Comparison of ENCODE assay signal across 1 cellular context in genomic region chr5:179559280-179560252, GRCh38.
TF ChIP-seq lines count a peak whose summit lies in the region.

No MANE protein-coding gene starts in this region.

TF ChIP-seq in HepG2, 621 proteins besides CTCF, POLR2A, EP300 and RAD21 (continued from another document and continues in another):
- TF ChIP-seq, protein P1, sequence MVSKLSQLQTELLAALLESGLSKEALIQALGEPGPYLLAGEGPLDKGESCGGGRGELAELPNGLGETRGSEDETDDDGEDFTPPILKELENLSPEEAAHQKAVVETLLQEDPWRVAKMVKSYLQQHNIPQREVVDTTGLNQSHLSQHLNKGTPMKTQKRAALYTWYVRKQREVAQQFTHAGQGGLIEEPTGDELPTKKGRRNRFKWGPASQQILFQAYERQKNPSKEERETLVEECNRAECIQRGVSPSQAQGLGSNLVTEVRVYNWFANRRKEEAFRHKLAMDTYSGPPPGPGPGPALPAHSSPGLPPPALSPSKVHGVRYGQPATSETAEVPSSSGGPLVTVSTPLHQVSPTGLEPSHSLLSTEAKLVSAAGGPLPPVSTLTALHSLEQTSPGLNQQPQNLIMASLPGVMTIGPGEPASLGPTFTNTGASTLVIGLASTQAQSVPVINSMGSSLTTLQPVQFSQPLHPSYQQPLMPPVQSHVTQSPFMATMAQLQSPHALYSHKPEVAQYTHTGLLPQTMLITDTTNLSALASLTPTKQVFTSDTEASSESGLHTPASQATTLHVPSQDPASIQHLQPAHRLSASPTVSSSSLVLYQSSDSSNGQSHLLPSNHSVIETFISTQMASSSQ (IDR thresholded peaks at IDR 0.05; ENCODE audit: low read depth) = no peak
- TF ChIP-seq, protein P1 (CRISPR knock-in tag; IDR thresholded peaks at IDR 0.05; ENCODE audit: borderline replicate concordance) = no peak
- TF ChIP-seq CBX2 (IDR thresholded peaks at IDR 0.05; ENCODE audit: low read depth, low read length) (no peak), CBX2 (CRISPR knock-in tag; IDR thresholded peaks at IDR 0.05; ENCODE audit: low read depth) (no peak), KAT2B (IDR thresholded peaks at IDR 0.05; ENCODE audit: borderline replicate concordance, low read depth, low read length) (no peak), KDM6A (CRISPR knock-in tag; IDR thresholded peaks at IDR 0.05; ENCODE audit: low read depth) (no peak), ZNF253 (CRISPR knock-in tag; IDR thresholded peaks at IDR 0.05; ENCODE audit: borderline replicate concordance) (no peak), ATF7 (IDR thresholded peaks at IDR 0.05) (no peak), ATF7 (CRISPR knock-in tag; IDR thresholded peaks at IDR 0.05) (no peak), ZFX (CRISPR knock-in tag; IDR thresholded peaks at IDR 0.05; ENCODE audit: low read depth) (peak; percentile 80), SMARCC2 (IDR thresholded peaks at IDR 0.05) (no peak), ZNF773 (CRISPR knock-in tag; IDR thresholded peaks at IDR 0.05; ENCODE audit: borderline replicate concordance) (no peak), SMAD3 (CRISPR knock-in tag; IDR thresholded peaks at IDR 0.05) (no peak), PCBP2 (optimal IDR thresholded peaks at IDR 0.05; ENCODE audit: low read depth, low read length, poor library complexity, severe bottlenecking) (no peak), ZNF614 (CRISPR knock-in tag; IDR thresholded peaks at IDR 0.05; ENCODE audit: borderline replicate concordance) (no peak), NR2C2 (CRISPR knock-in tag; IDR thresholded peaks at IDR 0.05; ENCODE audit: borderline replicate concordance) (no peak), CBFB (CRISPR knock-in tag; IDR thresholded peaks at IDR 0.05) (no peak), RAD51 (IDR thresholded peaks at IDR 0.05; ENCODE audit: borderline replicate concordance) (no peak), ZNF567 (CRISPR knock-in tag; IDR thresholded peaks at IDR 0.05; ENCODE audit: borderline replicate concordance) (no peak), ZNF12 (CRISPR knock-in tag; IDR thresholded peaks at IDR 0.05) (no peak), SRF (IDR thresholded peaks at IDR 0.05; ENCODE audit: low read depth, low read length) (no peak), TCF12 (IDR thresholded peaks at IDR 0.05) (no peak), TCF12 (CRISPR knock-in tag; IDR thresholded peaks at IDR 0.05) (no peak), ARID5B (CRISPR knock-in tag; IDR thresholded peaks at IDR 0.05) (no peak), ATF1 (CRISPR knock-in tag; IDR thresholded peaks at IDR 0.05) (no peak), MED1 (CRISPR knock-in tag; IDR thresholded peaks at IDR 0.05) (no peak), AKAP8 (CRISPR knock-in tag; IDR thresholded peaks at IDR 0.05) (no peak; the same call in 1 of the 2 replicates), ZNF333 (CRISPR knock-in tag; IDR thresholded peaks at IDR 0.05; ENCODE audit: borderline replicate concordance) (no peak), SMARCE1 (IDR thresholded peaks at IDR 0.05; ENCODE audit: borderline replicate concordance) (no peak), RXRB (CRISPR knock-in tag; IDR thresholded peaks at IDR 0.05; ENCODE audit: borderline replicate concordance) (0 out of 2 replicates have a peak, but pooled peaks have one; percentile 17), NR3C1 (CRISPR knock-in tag; IDR thresholded peaks at IDR 0.05) (no peak), ZBTB44 (CRISPR knock-in tag; IDR thresholded peaks at IDR 0.05) (no peak), SOX5 (CRISPR knock-in tag; IDR thresholded peaks at IDR 0.05; ENCODE audit: borderline replicate concordance) (no peak), SAFB2 (CRISPR knock-in tag; IDR thresholded peaks at IDR 0.05; ENCODE audit: borderline replicate concordance, low read depth) (no peak), NONO (IDR thresholded peaks at IDR 0.05) (no peak), NONO (CRISPR knock-in tag; conservative IDR thresholded peaks at IDR 0.05) (no peak), ZHX1 (CRISPR knock-in tag; IDR thresholded peaks at IDR 0.05; ENCODE audit: low read depth) (no peak), ZNF274 (CRISPR knock-in tag; IDR thresholded peaks at IDR 0.05) (no peak), FOXK2 (IDR thresholded peaks at IDR 0.05) (no peak), MIER2 (CRISPR knock-in tag; IDR thresholded peaks at IDR 0.05) (no peak), TAF15 (IDR thresholded peaks at IDR 0.05; ENCODE audit: low read depth, low read length, poor library complexity, severe bottlenecking) (no peak)
- TF ChIP-seq, protein P2, sequence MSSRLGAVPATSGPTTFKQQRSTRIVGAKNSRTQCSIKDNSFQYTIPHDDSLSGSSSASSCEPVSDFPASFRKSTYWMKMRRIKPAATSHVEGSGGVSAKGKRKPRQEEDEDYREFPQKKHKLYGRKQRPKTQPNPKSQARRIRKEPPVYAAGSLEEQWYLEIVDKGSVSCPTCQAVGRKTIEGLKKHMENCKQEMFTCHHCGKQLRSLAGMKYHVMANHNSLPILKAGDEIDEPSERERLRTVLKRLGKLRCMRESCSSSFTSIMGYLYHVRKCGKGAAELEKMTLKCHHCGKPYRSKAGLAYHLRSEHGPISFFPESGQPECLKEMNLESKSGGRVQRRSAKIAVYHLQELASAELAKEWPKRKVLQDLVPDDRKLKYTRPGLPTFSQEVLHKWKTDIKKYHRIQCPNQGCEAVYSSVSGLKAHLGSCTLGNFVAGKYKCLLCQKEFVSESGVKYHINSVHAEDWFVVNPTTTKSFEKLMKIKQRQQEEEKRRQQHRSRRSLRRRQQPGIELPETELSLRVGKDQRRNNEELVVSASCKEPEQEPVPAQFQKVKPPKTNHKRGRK (CRISPR knock-in tag; IDR thresholded peaks at IDR 0.05) = no peak
- TF ChIP-seq, protein P3, sequence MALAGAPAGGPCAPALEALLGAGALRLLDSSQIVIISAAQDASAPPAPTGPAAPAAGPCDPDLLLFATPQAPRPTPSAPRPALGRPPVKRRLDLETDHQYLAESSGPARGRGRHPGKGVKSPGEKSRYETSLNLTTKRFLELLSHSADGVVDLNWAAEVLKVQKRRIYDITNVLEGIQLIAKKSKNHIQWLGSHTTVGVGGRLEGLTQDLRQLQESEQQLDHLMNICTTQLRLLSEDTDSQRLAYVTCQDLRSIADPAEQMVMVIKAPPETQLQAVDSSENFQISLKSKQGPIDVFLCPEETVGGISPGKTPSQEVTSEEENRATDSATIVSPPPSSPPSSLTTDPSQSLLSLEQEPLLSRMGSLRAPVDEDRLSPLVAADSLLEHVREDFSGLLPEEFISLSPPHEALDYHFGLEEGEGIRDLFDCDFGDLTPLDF (CRISPR knock-in tag; IDR thresholded peaks at IDR 0.05) = no peak
- TF ChIP-seq, protein P4, sequence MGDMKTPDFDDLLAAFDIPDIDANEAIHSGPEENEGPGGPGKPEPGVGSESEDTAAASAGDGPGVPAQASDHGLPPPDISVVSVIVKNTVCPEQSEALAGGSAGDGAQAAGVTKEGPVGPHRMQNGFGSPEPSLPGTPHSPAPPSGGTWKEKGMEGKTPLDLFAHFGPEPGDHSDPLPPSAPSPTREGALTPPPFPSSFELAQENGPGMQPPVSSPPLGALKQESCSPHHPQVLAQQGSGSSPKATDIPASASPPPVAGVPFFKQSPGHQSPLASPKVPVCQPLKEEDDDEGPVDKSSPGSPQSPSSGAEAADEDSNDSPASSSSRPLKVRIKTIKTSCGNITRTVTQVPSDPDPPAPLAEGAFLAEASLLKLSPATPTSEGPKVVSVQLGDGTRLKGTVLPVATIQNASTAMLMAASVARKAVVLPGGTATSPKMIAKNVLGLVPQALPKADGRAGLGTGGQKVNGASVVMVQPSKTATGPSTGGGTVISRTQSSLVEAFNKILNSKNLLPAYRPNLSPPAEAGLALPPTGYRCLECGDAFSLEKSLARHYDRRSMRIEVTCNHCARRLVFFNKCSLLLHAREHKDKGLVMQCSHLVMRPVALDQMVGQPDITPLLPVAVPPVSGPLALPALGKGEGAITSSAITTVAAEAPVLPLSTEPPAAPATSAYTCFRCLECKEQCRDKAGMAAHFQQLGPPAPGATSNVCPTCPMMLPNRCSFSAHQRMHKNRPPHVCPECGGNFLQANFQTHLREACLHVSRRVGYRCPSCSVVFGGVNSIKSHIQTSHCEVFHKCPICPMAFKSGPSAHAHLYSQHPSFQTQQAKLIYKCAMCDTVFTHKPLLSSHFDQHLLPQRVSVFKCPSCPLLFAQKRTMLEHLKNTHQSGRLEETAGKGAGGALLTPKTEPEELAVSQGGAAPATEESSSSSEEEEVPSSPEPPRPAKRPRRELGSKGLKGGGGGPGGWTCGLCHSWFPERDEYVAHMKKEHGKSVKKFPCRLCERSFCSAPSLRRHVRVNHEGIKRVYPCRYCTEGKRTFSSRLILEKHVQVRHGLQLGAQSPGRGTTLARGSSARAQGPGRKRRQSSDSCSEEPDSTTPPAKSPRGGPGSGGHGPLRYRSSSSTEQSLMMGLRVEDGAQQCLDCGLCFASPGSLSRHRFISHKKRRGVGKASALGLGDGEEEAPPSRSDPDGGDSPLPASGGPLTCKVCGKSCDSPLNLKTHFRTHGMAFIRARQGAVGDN (CRISPR knock-in tag; IDR thresholded peaks at IDR 0.05) = peak; percentile 69
- TF ChIP-seq, protein P5, sequence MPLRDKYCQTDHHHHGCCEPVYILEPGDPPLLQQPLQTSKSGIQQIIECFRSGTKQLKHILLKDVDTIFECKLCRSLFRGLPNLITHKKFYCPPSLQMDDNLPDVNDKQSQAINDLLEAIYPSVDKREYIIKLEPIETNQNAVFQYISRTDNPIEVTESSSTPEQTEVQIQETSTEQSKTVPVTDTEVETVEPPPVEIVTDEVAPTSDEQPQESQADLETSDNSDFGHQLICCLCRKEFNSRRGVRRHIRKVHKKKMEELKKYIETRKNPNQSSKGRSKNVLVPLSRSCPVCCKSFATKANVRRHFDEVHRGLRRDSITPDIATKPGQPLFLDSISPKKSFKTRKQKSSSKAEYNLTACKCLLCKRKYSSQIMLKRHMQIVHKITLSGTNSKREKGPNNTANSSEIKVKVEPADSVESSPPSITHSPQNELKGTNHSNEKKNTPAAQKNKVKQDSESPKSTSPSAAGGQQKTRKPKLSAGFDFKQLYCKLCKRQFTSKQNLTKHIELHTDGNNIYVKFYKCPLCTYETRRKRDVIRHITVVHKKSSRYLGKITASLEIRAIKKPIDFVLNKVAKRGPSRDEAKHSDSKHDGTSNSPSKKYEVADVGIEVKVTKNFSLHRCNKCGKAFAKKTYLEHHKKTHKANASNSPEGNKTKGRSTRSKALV (CRISPR knock-in tag; IDR thresholded peaks at IDR 0.05) = no peak
